Comparison of ENCODE assay signal across 20 cellular contexts in the genomic region with DNA sequence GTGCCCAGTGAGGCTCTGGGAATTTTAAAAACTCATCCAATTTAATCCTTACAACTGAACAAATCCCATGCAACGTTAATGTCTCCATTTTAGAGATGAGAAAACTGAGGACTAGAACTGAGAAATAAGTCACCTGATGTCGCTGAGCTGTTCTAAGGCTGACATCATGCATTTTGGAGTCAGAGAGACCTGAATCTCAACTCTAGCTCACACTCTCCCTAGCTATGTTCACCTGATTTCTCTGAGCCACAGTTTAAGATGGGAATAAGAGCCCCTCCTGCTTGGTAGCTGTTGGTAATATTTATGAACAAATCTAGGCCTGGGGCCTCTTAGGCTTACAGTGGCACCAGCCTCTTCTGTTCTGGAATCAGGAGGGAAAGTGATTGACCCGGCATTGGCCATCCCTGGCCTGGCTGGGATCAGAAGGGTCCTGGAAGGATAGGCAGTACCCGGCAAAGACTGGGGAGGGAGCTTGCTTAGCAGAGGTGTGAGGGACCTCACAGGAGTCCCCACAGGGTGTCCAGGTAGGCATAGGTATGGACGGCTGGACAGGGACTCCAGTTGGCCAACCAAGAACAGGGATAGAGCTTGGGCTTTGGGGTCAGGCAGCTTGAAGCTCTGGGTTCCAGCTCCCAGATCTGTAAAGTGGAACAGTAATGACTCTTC. TPM values are rescaled to one million over a fixed set of nuclear protein-coding genes. Genes with fewer than 3 reads are reported as not detected.
"Had no signal": no experiment of that assay in that cellular context is flagged by ENCODE, and none has a peak within 500 bp of the region (broad histone marks: within the 10 kb centered on the region; RNA-seq: fewer than 3 reads in every experiment).

No MANE protein-coding gene starts in this region.

- H3K27ac ChIP-seq: body of pancreas, breast epithelium, Peyer's patch had no signal

- H3K36me3 ChIP-seq: breast epithelium, MG63, Peyer's patch had no signal

- H3K27me3 ChIP-seq: body of pancreas, MG63, Peyer's patch had no signal

- H3K27ac Mint-ChIP-seq: activated CD4-positive, alpha-beta T cell treated with anti-CD3 and anti-CD28 coated beads for 36 hours; activated CD4-positive, alpha-beta T cell treated with anti-CD3 and anti-CD28 coated beads, Interleukin-2, amount 10 ng/mL, durations not matched to agents 7 days and 5 days; activated CD8-positive, alpha-beta T cell treated with anti-CD3 and anti-CD28 coated beads, Interleukin-2, amount 10 ng/mL, durations not matched to agents 7 days and 5 days; activated naive CD4-positive, alpha-beta T cell treated with anti-CD3 and anti-CD28 coated beads, Interleukin-2, amount 50 U/mL, for 24 hours; activated naive CD8-positive, alpha-beta T cell treated with anti-CD3 and anti-CD28 coated beads, Interleukin-2, amount 10 ng/mL, durations not matched to agents 7 days and 5 days; activated T-cell treated with anti-CD3 and anti-CD28 coated beads, Interleukin-2, amount 50 U/mL, for 24 hours; activated T-helper 2 cell treated with anti-CD3 and anti-CD28 coated beads, Interferon-gamma antibody, Interleukin-2, Interleukin-4, amounts not matched to agents 10 μg/mL and 5 μg/mL and 100 μg/mL, durations not matched to agents 14 hours and 24 hours and 36 hours; T-cell; T-helper 17 cell; WTC11 had no signal

- H3K4me3 Mint-ChIP-seq: activated CD4-positive, alpha-beta T cell treated with anti-CD3 and anti-CD28 coated beads for 36 hours; activated CD4-positive, alpha-beta T cell treated with anti-CD3 and anti-CD28 coated beads, Interleukin-2, amount 10 ng/mL, durations not matched to agents 7 days and 5 days; activated CD8-positive, alpha-beta T cell treated with anti-CD3 and anti-CD28 coated beads, Interleukin-2, amount 10 ng/mL, durations not matched to agents 7 days and 5 days; activated naive CD4-positive, alpha-beta T cell treated with anti-CD3 and anti-CD28 coated beads, Interleukin-2, amount 50 U/mL, for 24 hours; activated naive CD8-positive, alpha-beta T cell treated with anti-CD3 and anti-CD28 coated beads, Interleukin-2, amount 10 ng/mL, durations not matched to agents 7 days and 5 days; activated T-cell treated with anti-CD3 and anti-CD28 coated beads, Interleukin-2, amount 50 U/mL, for 24 hours; T-cell; T-helper 17 cell; WTC11 had no signal

- H3K4me1 Mint-ChIP-seq: activated CD4-positive, alpha-beta T cell treated with anti-CD3 and anti-CD28 coated beads for 36 hours; activated CD4-positive, alpha-beta T cell treated with anti-CD3 and anti-CD28 coated beads, Interleukin-2, amount 10 ng/mL, durations not matched to agents 7 days and 5 days had no signal

- H3K36me3 Mint-ChIP-seq: activated naive CD4-positive, alpha-beta T cell treated with anti-CD3 and anti-CD28 coated beads, Interleukin-2, amount 50 U/mL, for 24 hours; activated naive CD8-positive, alpha-beta T cell treated with anti-CD3 and anti-CD28 coated beads, Interleukin-2, amount 10 ng/mL, durations not matched to agents 7 days and 5 days; T-cell; WTC11 had no signal

- FAIRE-seq: astrocyte had no signal

- H3K9me3 Mint-ChIP-seq: activated CD4-positive, alpha-beta T cell treated with anti-CD3 and anti-CD28 coated beads, Interleukin-2, amount 10 ng/mL, durations not matched to agents 7 days and 5 days; activated naive CD4-positive, alpha-beta T cell treated with anti-CD3 and anti-CD28 coated beads, Interleukin-2, amount 50 U/mL, for 24 hours; activated naive CD8-positive, alpha-beta T cell treated with anti-CD3 and anti-CD28 coated beads, Interleukin-2, amount 10 ng/mL, durations not matched to agents 7 days and 5 days; activated T-cell treated with anti-CD3 and anti-CD28 coated beads, Interleukin-2, amount 50 U/mL, for 24 hours; activated T-helper 2 cell treated with anti-CD3 and anti-CD28 coated beads, Interferon-gamma antibody, Interleukin-2, Interleukin-4, amounts not matched to agents 10 μg/mL and 5 μg/mL and 100 μg/mL, durations not matched to agents 14 hours and 24 hours and 36 hours; T-cell; WTC11 had no signal

- H3K9me3 ChIP-seq: body of pancreas, breast epithelium, MG63, Peyer's patch had no signal

- DNase-seq: activated gamma-delta T cell, NCI-H1436 treated with DMSO at 0.1 percent for 48 hours, NCI-H2107, SIG-M5, T-helper 17 cell had no signal

- H3K4me1 ChIP-seq: body of pancreas, breast epithelium, Peyer's patch had no signal

- H3K4me3 ChIP-seq: body of pancreas, breast epithelium, MG63, Peyer's patch had no signal

RNA-seq across cellular contexts. Expression of a gene that starts 47.7 kb away (rescaled TPM):
- total RNA-seq: activated CD4-positive, alpha-beta T cell treated with anti-CD3 and anti-CD28 coated beads for 36 hours; activated CD4-positive, alpha-beta T cell treated with anti-CD3 and anti-CD28 coated beads, Interleukin-2, amount 10 ng/mL, durations not matched to agents 7 days and 5 days; activated CD8-positive, alpha-beta T cell treated with anti-CD3 and anti-CD28 coated beads, Interleukin-2, amount 10 ng/mL, durations not matched to agents 7 days and 5 days; activated naive CD8-positive, alpha-beta T cell treated with anti-CD3 and anti-CD28 coated beads, Interleukin-2, amount 10 ng/mL, durations not matched to agents 7 days and 5 days; activated T-helper 2 cell treated with anti-CD3 and anti-CD28 coated beads, Interferon-gamma antibody, Interleukin-2, Interleukin-4, amounts not matched to agents 10 μg/mL and 5 μg/mL and 100 μg/mL, durations not matched to agents 14 hours and 24 hours and 36 hours; astrocyte; body of pancreas; Peyer's patch; SK-MEL-5; T-cell; T-helper 17 cell had no signal
